34 cellular contexts compared by ENCODE assay signal in the genomic region with DNA sequence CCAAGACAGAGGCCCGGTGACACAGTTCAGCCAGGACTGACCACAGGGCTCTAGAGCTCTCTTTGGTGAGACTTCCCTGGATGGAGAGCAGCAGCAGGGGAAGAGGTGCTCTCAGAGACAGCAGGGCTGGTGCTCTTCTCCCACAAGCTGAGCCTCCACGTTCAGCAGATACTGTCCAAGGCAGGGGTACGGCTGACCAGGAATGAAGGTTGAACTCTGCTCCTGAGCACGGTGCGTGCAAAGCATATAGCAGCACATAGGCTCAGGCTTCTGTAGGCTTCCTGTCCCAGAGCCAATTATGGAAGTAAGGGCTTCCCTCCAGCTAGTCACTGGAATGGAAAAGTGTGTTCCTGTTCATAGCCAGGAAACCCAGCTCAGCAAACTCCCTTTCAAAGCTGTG. TPM values are rescaled to one million over a fixed set of nuclear protein-coding genes. Genes with fewer than 3 reads are reported as not detected.
"Had no signal": no experiment of that assay in that cellular context is flagged by ENCODE, and none has a peak within 500 bp of the region (broad histone marks: within the 10 kb centered on the region; RNA-seq: fewer than 3 reads in every experiment).

No MANE protein-coding gene starts in this region.

- H3K4me3 ChIP-seq: adrenal gland, body of pancreas, colonic mucosa, esophagus squamous epithelium had no signal

- H3K4me1 ChIP-seq: adrenal gland, colonic mucosa had no signal

- H3K27ac Mint-ChIP-seq: activated B cell treated with CpG ODN at 0.5 μM for 24 hours; activated CD8-positive, alpha-beta T cell treated with anti-CD3 and anti-CD28 coated beads for 36 hours; activated naive CD4-positive, alpha-beta T cell treated with anti-CD3 and anti-CD28 coated beads for 36 hours; activated naive CD4-positive, alpha-beta T cell treated with anti-CD3 and anti-CD28 coated beads, Interleukin-2, amount 50 U/mL, for 24 hours; activated naive CD8-positive, alpha-beta T cell treated with anti-CD3 and anti-CD28 coated beads for 36 hours; activated naive CD8-positive, alpha-beta T cell treated with anti-CD3 and anti-CD28 coated beads, Interleukin-2, amount 50 U/mL, for 24 hours; activated T-helper 17 cell treated with anti-CD3 and anti-CD28 coated beads, Interleukin-2, amount 50 U/mL, for 72 hours; T-helper 17 cell; T-helper 2 cell treated with Interferon-gamma antibody and Interleukin-4, amounts not matched to agents 5 μg/mL and 100 μg/mL, for 36 hours had no signal

- H3K36me3 ChIP-seq: adrenal gland, colonic mucosa, esophagus squamous epithelium, WERI-Rb-1 had no signal

- H3K4me1 Mint-ChIP-seq: activated B cell treated with CpG ODN at 0.5 μM for 24 hours; activated naive CD4-positive, alpha-beta T cell treated with anti-CD3 and anti-CD28 coated beads, Interleukin-2, amount 50 U/mL, for 24 hours; activated naive CD8-positive, alpha-beta T cell treated with anti-CD3 and anti-CD28 coated beads for 36 hours; activated naive CD8-positive, alpha-beta T cell treated with anti-CD3 and anti-CD28 coated beads, Interleukin-2, amount 50 U/mL, for 24 hours had no signal

- ATAC-seq: activated CD4-positive, CD25-positive, alpha-beta regulatory T cell treated with anti-CD3 and anti-CD28 coated beads, Interleukin-2, amount 50 U/mL, for 24 hours; activated CD8-positive, alpha-beta T cell treated with anti-CD3 and anti-CD28 coated beads for 36 hours; activated naive CD8-positive, alpha-beta T cell treated with anti-CD3 and anti-CD28 coated beads, Interleukin-2, amount 50 U/mL, for 24 hours; activated T-cell treated with anti-CD3 and anti-CD28 coated beads, Interleukin-2, amount 50 U/mL, for 4 hours; activated T-helper 17 cell treated with anti-CD3 and anti-CD28 coated beads, Interleukin-2, amount 50 U/mL, for 72 hours; body of pancreas; T-helper 17 cell had no signal

- H3K27me3 ChIP-seq: adrenal gland, body of pancreas, colonic mucosa had no signal

- H3K36me3 Mint-ChIP-seq: activated naive CD4-positive, alpha-beta T cell treated with anti-CD3 and anti-CD28 coated beads, Interleukin-2, amount 50 U/mL, for 24 hours; activated naive CD8-positive, alpha-beta T cell treated with anti-CD3 and anti-CD28 coated beads for 36 hours had no signal

- H3K27ac ChIP-seq: adrenal gland, body of pancreas, colonic mucosa, epithelial cell of prostate, esophagus squamous epithelium, WERI-Rb-1 had no signal

- H3K9me3 Mint-ChIP-seq: activated B cell treated with CpG ODN at 0.5 μM for 24 hours; activated CD8-positive, alpha-beta T cell treated with anti-CD3 and anti-CD28 coated beads for 36 hours; activated naive CD4-positive, alpha-beta T cell treated with anti-CD3 and anti-CD28 coated beads for 36 hours; activated naive CD4-positive, alpha-beta T cell treated with anti-CD3 and anti-CD28 coated beads, Interleukin-2, amount 50 U/mL, for 24 hours; activated naive CD8-positive, alpha-beta T cell treated with anti-CD3 and anti-CD28 coated beads for 36 hours; activated naive CD8-positive, alpha-beta T cell treated with anti-CD3 and anti-CD28 coated beads, Interleukin-2, amount 50 U/mL, for 24 hours; activated T-cell treated with anti-CD3 and anti-CD28 coated beads, Interleukin-2, amount 50 U/mL, for 4 hours; activated T-helper 17 cell treated with anti-CD3 and anti-CD28 coated beads, Interleukin-2, amount 50 U/mL, for 72 hours; T-helper 2 cell treated with Interferon-gamma antibody and Interleukin-4, amounts not matched to agents 5 μg/mL and 100 μg/mL, for 36 hours had no signal

- DNase-seq: activated B cell treated with CpG ODN at 0.5 μM for 24 hours; activated CD4-positive, alpha-beta T cell treated with anti-CD3 and anti-CD28 coated beads for 48 hours; activated CD4-positive, alpha-beta T cell treated with anti-CD3 and anti-CD28 coated beads, Interleukin-2, amount 50 U/mL, for 1 hour; activated CD4-positive, alpha-beta T cell treated with anti-CD3 and anti-CD28 coated beads, Interleukin-2, amount 50 U/mL, for 48 hours; activated CD8-positive, alpha-beta memory T cell treated with anti-CD3 and anti-CD28 coated beads for 24 hours; activated CD8-positive, alpha-beta T cell treated with anti-CD3 and anti-CD28 coated beads for 36 hours; activated effector memory CD4-positive, alpha-beta T cell treated with anti-CD3 and anti-CD28 coated beads, Interleukin-2, amount 50 U/mL, for 16 hours; activated naive CD4-positive, alpha-beta T cell treated with anti-CD3 and anti-CD28 coated beads for 36 hours; activated naive CD8-positive, alpha-beta T cell treated with anti-CD3 and anti-CD28 coated beads for 36 hours; activated naive CD8-positive, alpha-beta T cell treated with anti-CD3 and anti-CD28 coated beads, Interleukin-2, amount 50 U/mL, for 24 hours; activated T-cell treated with anti-CD3 and anti-CD28 coated beads, Interleukin-2, amount 50 U/mL, for 4 hours; adrenal gland; amygdala; body of pancreas; caudate nucleus; colonic mucosa; effector CD8-positive, alpha-beta T cell; esophagus squamous epithelium; foreskin melanocyte; T-helper 1 cell; T-helper 17 cell; T1000; WERI-Rb-1 had no signal

- H3K4me3 Mint-ChIP-seq: activated B cell treated with CpG ODN at 0.5 μM for 24 hours; activated CD8-positive, alpha-beta T cell treated with anti-CD3 and anti-CD28 coated beads for 36 hours; activated naive CD4-positive, alpha-beta T cell treated with anti-CD3 and anti-CD28 coated beads for 36 hours; activated naive CD4-positive, alpha-beta T cell treated with anti-CD3 and anti-CD28 coated beads, Interleukin-2, amount 50 U/mL, for 24 hours; activated naive CD8-positive, alpha-beta T cell treated with anti-CD3 and anti-CD28 coated beads for 36 hours; activated naive CD8-positive, alpha-beta T cell treated with anti-CD3 and anti-CD28 coated beads, Interleukin-2, amount 50 U/mL, for 24 hours; activated T-cell treated with anti-CD3 and anti-CD28 coated beads, Interleukin-2, amount 50 U/mL, for 4 hours; activated T-helper 17 cell treated with anti-CD3 and anti-CD28 coated beads, Interleukin-2, amount 50 U/mL, for 72 hours; T-helper 17 cell; T-helper 2 cell treated with Interferon-gamma antibody and Interleukin-4, amounts not matched to agents 5 μg/mL and 100 μg/mL, for 36 hours had no signal

- H3K9me3 ChIP-seq: adrenal gland, body of pancreas, colonic mucosa, esophagus squamous epithelium had no signal

RNA-seq across cellular contexts. Expression of gene DMBX1, which starts 23.9 kb away (rescaled TPM):
- total RNA-seq: activated B cell treated with CpG ODN at 0.5 μM for 24 hours; activated naive CD4-positive, alpha-beta T cell treated with anti-CD3 and anti-CD28 coated beads for 36 hours; activated naive CD8-positive, alpha-beta T cell treated with anti-CD3 and anti-CD28 coated beads for 36 hours; activated T-cell treated with anti-CD3 and anti-CD28 coated beads, Interleukin-2, amount 50 U/mL, for 4 hours; aorta; body of pancreas; colonic mucosa; dermis microvascular lymphatic vessel endothelial cell; endothelial cell of umbilical vein; esophagus squamous epithelium; fibroblast of lung; fibroblast of villous mesenchyme; T-helper 17 cell had no signal
- polyA plus RNA-seq: endothelial cell of umbilical vein, fibroblast of lung had no signal

RNA-seq across cellular contexts. Expression of gene KNCN, which starts 37.9 kb away (rescaled TPM):
- total RNA-seq: activated B cell treated with CpG ODN at 0.5 μM for 24 hours; activated CD8-positive, alpha-beta T cell treated with anti-CD3 and anti-CD28 coated beads for 36 hours; activated naive CD4-positive, alpha-beta T cell treated with anti-CD3 and anti-CD28 coated beads for 36 hours; activated naive CD8-positive, alpha-beta T cell treated with anti-CD3 and anti-CD28 coated beads for 36 hours; activated T-cell treated with anti-CD3 and anti-CD28 coated beads, Interleukin-2, amount 50 U/mL, for 4 hours; activated T-helper 17 cell treated with anti-CD3 and anti-CD28 coated beads, Interleukin-2, amount 50 U/mL, for 72 hours; adrenal gland; aorta; body of pancreas; colonic mucosa; dermis microvascular lymphatic vessel endothelial cell; endothelial cell of umbilical vein; esophagus squamous epithelium; fibroblast of lung; fibroblast of villous mesenchyme; T-helper 17 cell had no signal
- polyA plus RNA-seq: endothelial cell of umbilical vein, esophagus, fibroblast of lung had no signal
